In genomic region chr10:78972947-78973900, GRCh38 we compare ENCODE assay signal across 8 cellular contexts.
DNase-seq lines count a peak whose midpoint lies in the region; ATAC-seq, FAIRE-seq and TF ChIP-seq lines count a peak whose summit lies in the region.

No MANE protein-coding gene starts in this region.

- no peak for FAIRE-seq in astrocyte (lab: Jason Lieb, UNC)

- no peaks in the 10 kb centered on the region for H4K20me1 ChIP-seq in astrocyte (ENCODE audit: insufficient read depth, low read length)

- no peak for TF ChIP-seq CTCF in astrocyte (IDR thresholded peaks at IDR 0.05; ENCODE audit: insufficient read depth, low read depth, low read length)

- H3K4me3 ChIP-seq in astrocyte (ENCODE audit: insufficient read depth, low read depth, low read length) (peak overlapping the region; percentile 44), right cardiac atrium (ENCODE audit: low read length) (peak overlapping the region; percentile 53), urinary bladder (ENCODE audit: low read depth, low read length) (peak overlapping the region; percentile 33)

- H3K27ac ChIP-seq in astrocyte (ENCODE audit: low read depth, low read length) (peak overlapping the region; percentile 99), right cardiac atrium (ENCODE audit: low read length) (peak overlapping the region; percentile 100), urinary bladder (ENCODE audit: low read depth) (peak overlapping the region; percentile 95)

- H3K9me3 Mint-ChIP-seq in astrocyte (ENCODE audit: unreplicated experiment): peaks cover 4% of the 10 kb centered on the region

- peaks cover 17% of the 10 kb centered on the region for H3K27me3 Mint-ChIP-seq in astrocyte (ENCODE audit: low read depth, unreplicated experiment)

- no peaks in the 10 kb centered on the region for H3K27me3 ChIP-seq in astrocyte (ENCODE audit: insufficient read depth, low read length)
- no peaks in the 10 kb centered on the region for H3K27me3 ChIP-seq in right cardiac atrium (ENCODE audit: control insufficient read depth, insufficient read depth)

- H3K4me2 ChIP-seq in astrocyte (ENCODE audit: low read length): peak overlapping the region; percentile 89

- H3K9me3 ChIP-seq in astrocyte (ENCODE audit: insufficient read depth, low read depth, low read length): no peaks in the 10 kb centered on the region
- H3K9me3 ChIP-seq in right cardiac atrium (ENCODE audit: control insufficient read depth, low read length): no peaks in the 10 kb centered on the region

- peaks cover 29% of the 10 kb centered on the region for H3K4me1 Mint-ChIP-seq in astrocyte (ENCODE audit: low read depth, unreplicated experiment)

- intact Hi-C loops in right cardiac atrium (cut with DNase I): loop anchor here (5.0 to 10.0 kb wide), 2 partner anchors 92 to 94 kb away; partner anchors contain the start of gene ZMIZ1 (in 4 of the 4)

- peaks cover 55% of the 10 kb centered on the region for H3K4me1 ChIP-seq in astrocyte (ENCODE audit: insufficient read depth, low read length)
- no peaks in the 10 kb centered on the region for H3K4me1 ChIP-seq in right cardiac atrium (ENCODE audit: control insufficient read depth, insufficient read depth, low read length)
- no peaks in the 10 kb centered on the region for H3K4me1 ChIP-seq in urinary bladder (ENCODE audit: insufficient read depth)

- peaks cover 2% of the 10 kb centered on the region for H3K36me3 Mint-ChIP-seq in astrocyte (ENCODE audit: low read depth, unreplicated experiment)

- peak overlapping the region; percentile 66 for H3K4me3 Mint-ChIP-seq in astrocyte (ENCODE audit: unreplicated experiment)

- H3K9ac ChIP-seq in astrocyte (ENCODE audit: low read length): peak overlapping the region; percentile 91

- ATAC-seq in GM18499 (IDR thresholded peaks at IDR 0.05; ENCODE audit: insufficient read depth, unreplicated experiment) (peak; percentile 71), HG02885 (IDR thresholded peaks at IDR 0.05; ENCODE audit: poor library complexity, unreplicated experiment) (peak; percentile 90), right cardiac atrium (peak; percentile 76 to 81)

- WGBS in right cardiac atrium: 3% methylated on average over 49 of the region's 49 CpGs
- 2% methylated on average over 49 of the region's 49 CpGs for WGBS in urinary bladder

- DNase-seq in NCI-H146 treated with DMSO at 0.1 percent for 48 hours (lab: John Stamatoyannopoulos, UW; ENCODE audit: unreplicated experiment) (peak; percentile 94), T-helper 2 cell (peak; percentile 23 to 84 (median 50)), astrocyte (ENCODE audit: low read depth) (peak; percentile 92), right cardiac atrium (peak; percentile 86 to 94 (median 93)), pulmonary artery endothelial cell (ENCODE audit: low read depth, low spot score) (peak; percentile 82)

- H3K36me3 ChIP-seq in astrocyte (ENCODE audit: insufficient read depth, low read length) (no peaks in the 10 kb centered on the region), urinary bladder (ENCODE audit: insufficient read depth) (no peaks in the 10 kb centered on the region)

- peak overlapping the region; percentile 89 for H3K27ac Mint-ChIP-seq in astrocyte (ENCODE audit: unreplicated experiment)

- H2AFZ ChIP-seq in astrocyte (ENCODE audit: low read depth, low read length): peak overlapping the region; percentile 57

- no peaks in the 10 kb centered on the region for H3K79me2 ChIP-seq in astrocyte (ENCODE audit: insufficient read depth, low read length)

Comparison
In these comparisons a context has a peak if more than half of its experiments do, and no peak if none do; other contexts are left out.
1. Peak in every context shown above with its lines: DNase-seq, ATAC-seq, H3K4me3 ChIP-seq and H3K27ac ChIP-seq.